Comparison of ENCODE assay signal across 1 cellular context in genomic region chr12:97452230-97452629, GRCh38.
TF ChIP-seq lines count a peak whose summit lies in the region.

No MANE protein-coding gene starts in this region.

TF ChIP-seq in HepG2, 621 proteins besides CTCF, POLR2A, EP300 and RAD21 (continued from another document):
- TF ChIP-seq, protein P1, sequence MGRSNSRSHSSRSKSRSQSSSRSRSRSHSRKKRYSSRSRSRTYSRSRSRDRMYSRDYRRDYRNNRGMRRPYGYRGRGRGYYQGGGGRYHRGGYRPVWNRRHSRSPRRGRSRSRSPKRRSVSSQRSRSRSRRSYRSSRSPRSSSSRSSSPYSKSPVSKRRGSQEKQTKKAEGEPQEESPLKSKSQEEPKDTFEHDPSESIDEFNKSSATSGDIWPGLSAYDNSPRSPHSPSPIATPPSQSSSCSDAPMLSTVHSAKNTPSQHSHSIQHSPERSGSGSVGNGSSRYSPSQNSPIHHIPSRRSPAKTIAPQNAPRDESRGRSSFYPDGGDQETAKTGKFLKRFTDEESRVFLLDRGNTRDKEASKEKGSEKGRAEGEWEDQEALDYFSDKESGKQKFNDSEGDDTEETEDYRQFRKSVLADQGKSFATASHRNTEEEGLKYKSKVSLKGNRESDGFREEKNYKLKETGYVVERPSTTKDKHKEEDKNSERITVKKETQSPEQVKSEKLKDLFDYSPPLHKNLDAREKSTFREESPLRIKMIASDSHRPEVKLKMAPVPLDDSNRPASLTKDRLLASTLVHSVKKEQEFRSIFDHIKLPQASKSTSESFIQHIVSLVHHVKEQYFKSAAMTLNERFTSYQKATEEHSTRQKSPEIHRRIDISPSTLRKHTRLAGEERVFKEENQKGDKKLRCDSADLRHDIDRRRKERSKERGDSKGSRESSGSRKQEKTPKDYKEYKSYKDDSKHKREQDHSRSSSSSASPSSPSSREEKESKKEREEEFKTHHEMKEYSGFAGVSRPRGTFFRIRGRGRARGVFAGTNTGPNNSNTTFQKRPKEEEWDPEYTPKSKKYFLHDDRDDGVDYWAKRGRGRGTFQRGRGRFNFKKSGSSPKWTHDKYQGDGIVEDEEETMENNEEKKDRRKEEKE (IDR thresholded peaks at IDR 0.05): no peak
- TF ChIP-seq, protein P2, sequence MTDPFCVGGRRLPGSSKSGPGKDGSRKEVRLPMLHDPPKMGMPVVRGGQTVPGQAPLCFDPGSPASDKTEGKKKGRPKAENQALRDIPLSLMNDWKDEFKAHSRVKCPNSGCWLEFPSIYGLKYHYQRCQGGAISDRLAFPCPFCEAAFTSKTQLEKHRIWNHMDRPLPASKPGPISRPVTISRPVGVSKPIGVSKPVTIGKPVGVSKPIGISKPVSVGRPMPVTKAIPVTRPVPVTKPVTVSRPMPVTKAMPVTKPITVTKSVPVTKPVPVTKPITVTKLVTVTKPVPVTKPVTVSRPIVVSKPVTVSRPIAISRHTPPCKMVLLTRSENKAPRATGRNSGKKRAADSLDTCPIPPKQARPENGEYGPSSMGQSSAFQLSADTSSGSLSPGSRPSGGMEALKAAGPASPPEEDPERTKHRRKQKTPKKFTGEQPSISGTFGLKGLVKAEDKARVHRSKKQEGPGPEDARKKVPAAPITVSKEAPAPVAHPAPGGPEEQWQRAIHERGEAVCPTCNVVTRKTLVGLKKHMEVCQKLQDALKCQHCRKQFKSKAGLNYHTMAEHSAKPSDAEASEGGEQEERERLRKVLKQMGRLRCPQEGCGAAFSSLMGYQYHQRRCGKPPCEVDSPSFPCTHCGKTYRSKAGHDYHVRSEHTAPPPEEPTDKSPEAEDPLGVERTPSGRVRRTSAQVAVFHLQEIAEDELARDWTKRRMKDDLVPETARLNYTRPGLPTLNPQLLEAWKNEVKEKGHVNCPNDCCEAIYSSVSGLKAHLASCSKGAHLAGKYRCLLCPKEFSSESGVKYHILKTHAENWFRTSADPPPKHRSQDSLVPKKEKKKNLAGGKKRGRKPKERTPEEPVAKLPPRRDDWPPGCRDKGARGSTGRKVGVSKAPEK (CRISPR knock-in tag; IDR thresholded peaks at IDR 0.05; ENCODE audit: borderline replicate concordance): no peak
- TF ChIP-seq ZNF446 (CRISPR knock-in tag; IDR thresholded peaks at IDR 0.05): no peak
- no peak for TF ChIP-seq ZSCAN30 (CRISPR knock-in tag; IDR thresholded peaks at IDR 0.05)
- no peak for TF ChIP-seq ZNF12 (CRISPR knock-in tag; IDR thresholded peaks at IDR 0.05)
- TF ChIP-seq MYNN (CRISPR knock-in tag; IDR thresholded peaks at IDR 0.05; ENCODE audit: low read depth): no peak
- TF ChIP-seq MBD4 (IDR thresholded peaks at IDR 0.05; ENCODE audit: borderline replicate concordance, low read length): no peak
- TF ChIP-seq ZNF589 (CRISPR knock-in tag; conservative IDR thresholded peaks at IDR 0.05): no peak
- TF ChIP-seq MEF2D (CRISPR knock-in tag; IDR thresholded peaks at IDR 0.05): no peak
- TF ChIP-seq POGK (CRISPR knock-in tag; conservative IDR thresholded peaks at IDR 0.05): no peak
- TF ChIP-seq KLF9 (CRISPR knock-in tag; IDR thresholded peaks at IDR 0.05; ENCODE audit: low read depth): no peak
- no peak for TF ChIP-seq ZFP37 (CRISPR knock-in tag; IDR thresholded peaks at IDR 0.05; ENCODE audit: borderline replicate concordance)
